In genomic region chr3:129081503-129081902, GRCh38 we compare ENCODE assay signal across 1 cellular context.
TF ChIP-seq lines count a peak whose summit lies in the region.

No MANE protein-coding gene starts in this region.

TF ChIP-seq in K562, 482 proteins besides CTCF, POLR2A, EP300 and RAD21 (continued from another document):
- TF ChIP-seq SP2 (IDR thresholded peaks at IDR 0.05; ENCODE audit: extremely low read depth, low read depth, low read length, poor library complexity, severe bottlenecking) (no peak), CSDE1 (IDR thresholded peaks at IDR 0.05) (no peak), NFIX (CRISPR knock-in tag; IDR thresholded peaks at IDR 0.05; ENCODE audit: low read depth) (no peak), NFIC (IDR thresholded peaks at IDR 0.05) (peak; percentile 51)
